In genomic region chr6:27592481-27593199, GRCh38 we compare ENCODE assay signal across 1 cellular context.
TF ChIP-seq lines count a peak whose summit lies in the region.

No MANE protein-coding gene starts in this region.

TF ChIP-seq in K562, 482 proteins besides CTCF, POLR2A, EP300 and RAD21 (continued from another document and continues in another):
- peak; percentile 64 for TF ChIP-seq HDAC3 (IDR thresholded peaks at IDR 0.05; ENCODE audit: borderline replicate concordance, partially characterized antibody)
- TF ChIP-seq HNRNPH1 (optimal IDR thresholded peaks at IDR 0.05; ENCODE audit: low read depth, low read length): no peak
- TF ChIP-seq PRDM10 (IDR thresholded peaks at IDR 0.05; ENCODE audit: partially characterized antibody): peak; percentile 26
- no peak; the same call in 1 of the 2 replicates for TF ChIP-seq ZNF253 (CRISPR knock-in tag; conservative IDR thresholded peaks at IDR 0.05)
- TF ChIP-seq, protein P1, sequence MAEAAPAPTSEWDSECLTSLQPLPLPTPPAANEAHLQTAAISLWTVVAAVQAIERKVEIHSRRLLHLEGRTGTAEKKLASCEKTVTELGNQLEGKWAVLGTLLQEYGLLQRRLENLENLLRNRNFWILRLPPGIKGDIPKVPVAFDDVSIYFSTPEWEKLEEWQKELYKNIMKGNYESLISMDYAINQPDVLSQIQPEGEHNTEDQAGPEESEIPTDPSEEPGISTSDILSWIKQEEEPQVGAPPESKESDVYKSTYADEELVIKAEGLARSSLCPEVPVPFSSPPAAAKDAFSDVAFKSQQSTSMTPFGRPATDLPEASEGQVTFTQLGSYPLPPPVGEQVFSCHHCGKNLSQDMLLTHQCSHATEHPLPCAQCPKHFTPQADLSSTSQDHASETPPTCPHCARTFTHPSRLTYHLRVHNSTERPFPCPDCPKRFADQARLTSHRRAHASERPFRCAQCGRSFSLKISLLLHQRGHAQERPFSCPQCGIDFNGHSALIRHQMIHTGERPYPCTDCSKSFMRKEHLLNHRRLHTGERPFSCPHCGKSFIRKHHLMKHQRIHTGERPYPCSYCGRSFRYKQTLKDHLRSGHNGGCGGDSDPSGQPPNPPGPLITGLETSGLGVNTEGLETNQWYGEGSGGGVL (CRISPR knock-in tag; IDR thresholded peaks at IDR 0.05): no peak
- TF ChIP-seq, protein P2, sequence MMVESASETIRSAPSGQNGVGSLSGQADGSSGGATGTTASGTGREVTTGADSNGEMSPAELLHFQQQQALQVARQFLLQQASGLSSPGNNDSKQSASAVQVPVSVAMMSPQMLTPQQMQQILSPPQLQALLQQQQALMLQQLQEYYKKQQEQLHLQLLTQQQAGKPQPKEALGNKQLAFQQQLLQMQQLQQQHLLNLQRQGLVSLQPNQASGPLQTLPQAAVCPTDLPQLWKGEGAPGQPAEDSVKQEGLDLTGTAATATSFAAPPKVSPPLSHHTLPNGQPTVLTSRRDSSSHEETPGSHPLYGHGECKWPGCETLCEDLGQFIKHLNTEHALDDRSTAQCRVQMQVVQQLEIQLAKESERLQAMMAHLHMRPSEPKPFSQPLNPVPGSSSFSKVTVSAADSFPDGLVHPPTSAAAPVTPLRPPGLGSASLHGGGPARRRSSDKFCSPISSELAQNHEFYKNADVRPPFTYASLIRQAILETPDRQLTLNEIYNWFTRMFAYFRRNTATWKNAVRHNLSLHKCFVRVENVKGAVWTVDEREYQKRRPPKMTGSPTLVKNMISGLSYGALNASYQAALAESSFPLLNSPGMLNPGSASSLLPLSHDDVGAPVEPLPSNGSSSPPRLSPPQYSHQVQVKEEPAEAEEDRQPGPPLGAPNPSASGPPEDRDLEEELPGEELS (CRISPR knock-in tag; IDR thresholded peaks at IDR 0.05; ENCODE audit: borderline replicate concordance): no peak
- peak; percentile 65; the same call in 1 of the 2 replicates for TF ChIP-seq SMARCA4 (IDR thresholded peaks at IDR 0.05)
- peak; percentile 57 for TF ChIP-seq MAFK (IDR thresholded peaks at IDR 0.05; ENCODE audit: low read length)
- peak; percentile 73; the same call in 1 of the 2 replicates for TF ChIP-seq ESRRA (IDR thresholded peaks at IDR 0.05; ENCODE audit: borderline replicate concordance, low read depth)
- peak; percentile 83; the same call in 1 of the 2 replicates for TF ChIP-seq GATAD2B (IDR thresholded peaks at IDR 0.05; ENCODE audit: borderline replicate concordance)
- TF ChIP-seq ZNF23 (CRISPR knock-in tag; IDR thresholded peaks at IDR 0.05): no peak
- TF ChIP-seq NFRKB (IDR thresholded peaks at IDR 0.05; ENCODE audit: low read depth): peak; percentile 30; the same call in 1 of the 2 replicates
- peak; percentile 95; the same call in 1 of the 2 replicates for TF ChIP-seq THRAP3 (IDR thresholded peaks at IDR 0.05; ENCODE audit: borderline replicate concordance)
- no peak for TF ChIP-seq ZNF717 (CRISPR knock-in tag; IDR thresholded peaks at IDR 0.05)
- TF ChIP-seq, protein P3, sequence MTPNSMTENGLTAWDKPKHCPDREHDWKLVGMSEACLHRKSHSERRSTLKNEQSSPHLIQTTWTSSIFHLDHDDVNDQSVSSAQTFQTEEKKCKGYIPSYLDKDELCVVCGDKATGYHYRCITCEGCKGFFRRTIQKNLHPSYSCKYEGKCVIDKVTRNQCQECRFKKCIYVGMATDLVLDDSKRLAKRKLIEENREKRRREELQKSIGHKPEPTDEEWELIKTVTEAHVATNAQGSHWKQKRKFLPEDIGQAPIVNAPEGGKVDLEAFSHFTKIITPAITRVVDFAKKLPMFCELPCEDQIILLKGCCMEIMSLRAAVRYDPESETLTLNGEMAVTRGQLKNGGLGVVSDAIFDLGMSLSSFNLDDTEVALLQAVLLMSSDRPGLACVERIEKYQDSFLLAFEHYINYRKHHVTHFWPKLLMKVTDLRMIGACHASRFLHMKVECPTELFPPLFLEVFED (CRISPR knock-in tag; conservative IDR thresholded peaks at IDR 0.05): peak; percentile 96
- no peak for TF ChIP-seq ZNF57 (CRISPR knock-in tag; IDR thresholded peaks at IDR 0.05)
- 0 out of 2 replicates have a peak, but pooled peaks have one; percentile 4 for TF ChIP-seq NFE2 (IDR thresholded peaks at IDR 0.05; ENCODE audit: low read depth)
- no peak; the same call in none of the 2 replicates for TF ChIP-seq HLTF (IDR thresholded peaks at IDR 0.05)
- no peak for TF ChIP-seq ZBED1 (IDR thresholded peaks at IDR 0.05)
- TF ChIP-seq ELF2 (CRISPR knock-in tag; IDR thresholded peaks at IDR 0.05): no peak
- TF ChIP-seq ZFP1 (CRISPR knock-in tag; IDR thresholded peaks at IDR 0.05): no peak
- no peak for TF ChIP-seq HNRNPUL1 (IDR thresholded peaks at IDR 0.05; ENCODE audit: low read length)
- no peak for TF ChIP-seq NFIX (CRISPR knock-in tag; IDR thresholded peaks at IDR 0.05; ENCODE audit: low read depth)
- TF ChIP-seq AFF1 (IDR thresholded peaks at IDR 0.05; ENCODE audit: low read depth in 1 of 2, partially characterized antibody in 2 of 2): peak; percentile 61 to 88
- TF ChIP-seq RAD51 (IDR thresholded peaks at IDR 0.05; ENCODE audit: borderline replicate concordance, low read depth): no peak
- TF ChIP-seq NFXL1 (CRISPR knock-in tag; IDR thresholded peaks at IDR 0.05): no peak
- peak; percentile 80; the same call in 1 of the 2 replicates for TF ChIP-seq ZNF589 (CRISPR knock-in tag; IDR thresholded peaks at IDR 0.05; ENCODE audit: low read depth)
- TF ChIP-seq HDAC1 (IDR thresholded peaks at IDR 0.05): peak; percentile 82 to 96
- TF ChIP-seq TAL1 (IDR thresholded peaks at IDR 0.05): peak; percentile 48; the same call in 1 of the 2 replicates
- TF ChIP-seq GABPA (tag; conservative IDR thresholded peaks at IDR 0.05; ENCODE audit: low read depth): peak; percentile 55
- no peak for TF ChIP-seq TAF15 (IDR thresholded peaks at IDR 0.05; ENCODE audit: low read depth, low read length)
- TF ChIP-seq POLR2AphosphoS5 (IDR thresholded peaks at IDR 0.05; ENCODE audit: control insufficient read depth, insufficient read depth, low read depth, low read length): no peak; the same call in 1 of the 2 replicates
- TF ChIP-seq, protein P4, sequence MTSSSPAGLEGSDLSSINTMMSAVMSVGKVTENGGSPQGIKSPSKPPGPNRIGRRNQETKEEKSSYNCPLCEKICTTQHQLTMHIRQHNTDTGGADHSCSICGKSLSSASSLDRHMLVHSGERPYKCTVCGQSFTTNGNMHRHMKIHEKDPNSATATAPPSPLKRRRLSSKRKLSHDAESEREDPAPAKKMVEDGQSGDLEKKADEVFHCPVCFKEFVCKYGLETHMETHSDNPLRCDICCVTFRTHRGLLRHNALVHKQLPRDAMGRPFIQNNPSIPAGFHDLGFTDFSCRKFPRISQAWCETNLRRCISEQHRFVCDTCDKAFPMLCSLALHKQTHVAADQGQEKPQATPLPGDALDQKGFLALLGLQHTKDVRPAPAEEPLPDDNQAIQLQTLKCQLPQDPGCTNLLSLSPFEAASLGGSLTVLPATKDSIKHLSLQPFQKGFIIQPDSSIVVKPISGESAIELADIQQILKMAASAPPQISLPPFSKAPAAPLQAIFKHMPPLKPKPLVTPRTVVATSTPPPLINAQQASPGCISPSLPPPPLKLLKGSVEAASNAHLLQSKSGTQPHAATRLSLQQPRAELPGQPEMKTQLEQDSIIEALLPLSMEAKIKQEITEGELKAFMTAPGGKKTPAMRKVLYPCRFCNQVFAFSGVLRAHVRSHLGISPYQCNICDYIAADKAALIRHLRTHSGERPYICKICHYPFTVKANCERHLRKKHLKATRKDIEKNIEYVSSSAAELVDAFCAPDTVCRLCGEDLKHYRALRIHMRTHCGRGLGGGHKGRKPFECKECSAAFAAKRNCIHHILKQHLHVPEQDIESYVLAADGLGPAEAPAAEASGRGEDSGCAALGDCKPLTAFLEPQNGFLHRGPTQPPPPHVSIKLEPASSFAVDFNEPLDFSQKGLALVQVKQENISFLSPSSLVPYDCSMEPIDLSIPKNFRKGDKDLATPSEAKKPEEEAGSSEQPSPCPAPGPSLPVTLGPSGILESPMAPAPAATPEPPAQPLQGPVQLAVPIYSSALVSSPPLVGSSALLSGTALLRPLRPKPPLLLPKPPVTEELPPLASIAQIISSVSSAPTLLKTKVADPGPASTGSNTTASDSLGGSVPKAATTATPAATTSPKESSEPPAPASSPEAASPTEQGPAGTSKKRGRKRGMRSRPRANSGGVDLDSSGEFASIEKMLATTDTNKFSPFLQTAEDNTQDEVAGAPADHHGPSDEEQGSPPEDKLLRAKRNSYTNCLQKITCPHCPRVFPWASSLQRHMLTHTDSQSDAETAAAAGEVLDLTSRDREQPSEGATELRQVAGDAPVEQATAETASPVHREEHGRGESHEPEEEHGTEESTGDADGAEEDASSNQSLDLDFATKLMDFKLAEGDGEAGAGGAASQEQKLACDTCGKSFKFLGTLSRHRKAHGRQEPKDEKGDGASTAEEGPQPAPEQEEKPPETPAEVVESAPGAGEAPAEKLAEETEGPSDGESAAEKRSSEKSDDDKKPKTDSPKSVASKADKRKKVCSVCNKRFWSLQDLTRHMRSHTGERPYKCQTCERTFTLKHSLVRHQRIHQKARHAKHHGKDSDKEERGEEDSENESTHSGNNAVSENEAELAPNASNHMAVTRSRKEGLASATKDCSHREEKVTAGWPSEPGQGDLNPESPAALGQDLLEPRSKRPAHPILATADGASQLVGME (CRISPR knock-in tag; IDR thresholded peaks at IDR 0.05): peak; percentile 86; the same call in 1 of the 2 replicates
- TF ChIP-seq L3MBTL2 (IDR thresholded peaks at IDR 0.05): peak; percentile 61; the same call in 1 of the 2 replicates
- TF ChIP-seq PRPF4 (IDR thresholded peaks at IDR 0.05; ENCODE audit: insufficient read depth, low read depth, low read length, poor library complexity, severe bottlenecking): no peak
- no peak for TF ChIP-seq GTF2B (IDR thresholded peaks at IDR 0.05; ENCODE audit: extremely low read depth, insufficient read length)
- TF ChIP-seq FOS (IDR thresholded peaks at IDR 0.05; ENCODE audit: extremely low read depth, insufficient read length): no peak
- TF ChIP-seq ZKSCAN3 (CRISPR knock-in tag; IDR thresholded peaks at IDR 0.05): no peak
- peak; percentile 83 for TF ChIP-seq MEIS2 (IDR thresholded peaks at IDR 0.05; ENCODE audit: partially characterized antibody)
- peak; percentile 63 for TF ChIP-seq MAX (CRISPR knock-in tag; IDR thresholded peaks at IDR 0.05)
- TF ChIP-seq NR1H2 (CRISPR knock-in tag; IDR thresholded peaks at IDR 0.05): no peak
